ENCODE assay signal across 10 cellular contexts in genomic region chr3:105997800-105998526, GRCh38.
A peak's percentile ranks its signal among the peaks of the same experiment; 100 is the strongest.
DNase-seq lines count a peak whose midpoint lies in the region; ATAC-seq and TF ChIP-seq lines count a peak whose summit lies in the region.
"Had no signal": no experiment of that assay in that cellular context is flagged by ENCODE, and none has a peak within 500 bp of the region (broad histone marks: within the 10 kb centered on the region; RNA-seq: fewer than 3 reads in every experiment).

No MANE protein-coding gene starts in this region.

- no peaks in the 10 kb centered on the region for H3K9me2 ChIP-seq in OCI-LY7 (ENCODE audit: insufficient read depth, low read length)

- POLR2A ChIA-PET in OCI-LY7 (lab: Charles Lee): interaction anchor here (0.6 kb wide), 2 partner anchors 340 to 896 kb away, joined by 3 read pairs; no protein-coding TSS in a partner anchor

- H3K79me2 ChIP-seq in smooth muscle cell (ENCODE audit: low read depth) (no peaks in the 10 kb centered on the region), OCI-LY7 (ENCODE audit: insufficient read depth, low read depth, low read length) (no peaks in the 10 kb centered on the region)

- peak overlapping the region; percentile 34 for H3K4me3 ChIP-seq in fibroblast of villous mesenchyme (ENCODE audit: low read depth, low read length)
- H3K4me3 ChIP-seq in smooth muscle cell: peak overlapping the region; percentile 3
- H3K4me3 ChIP-seq in OCI-LY7 (ENCODE audit: low read depth, low read length, poor library complexity, severe bottlenecking): no peak overlapping the region
- H3K4me3 ChIP-seq: dorsolateral prefrontal cortex had no signal

- peak overlapping the region; percentile 67 for H3K9ac ChIP-seq in smooth muscle cell (ENCODE audit: low read depth)

- no peaks in the 10 kb centered on the region for H3K27me3 ChIP-seq in smooth muscle cell (ENCODE audit: low read depth)
- H3K27me3 ChIP-seq: dorsolateral prefrontal cortex had no signal

- ATAC-seq in HG02588 (IDR thresholded peaks at IDR 0.05; ENCODE audit: unreplicated experiment): no peak

- BruUV-seq in OCI-LY7 (replicated peaks; lab: Mats Ljungman, UMichigan): no TSS peak

- intact Hi-C loops in OCI-LY7 (cut with micrococcal nuclease; ENCODE audit: unreplicated experiment): no loop called here

- peaks cover 7% of the 10 kb centered on the region for H3K36me3 Mint-ChIP-seq in HFFc6 (ENCODE audit: low read depth)
- peaks cover 15% of the 10 kb centered on the region for H3K36me3 Mint-ChIP-seq in glutamatergic neuron (ENCODE audit: unreplicated experiment)

- H3K9me3 Mint-ChIP-seq in HFFc6 (no peaks in the 10 kb centered on the region), glutamatergic neuron (ENCODE audit: unreplicated experiment) (peaks cover 6% of the 10 kb centered on the region)

- H3K27me3 Mint-ChIP-seq in HFFc6 (ENCODE audit: insufficient read depth): no peaks in the 10 kb centered on the region
- no peaks in the 10 kb centered on the region for H3K27me3 Mint-ChIP-seq in glutamatergic neuron (ENCODE audit: unreplicated experiment)

- H2AFZ ChIP-seq in smooth muscle cell (ENCODE audit: low read depth): peak overlapping the region; percentile 20
- H2AFZ ChIP-seq in OCI-LY7 (ENCODE audit: low read length): no peak overlapping the region

- peaks cover 10% of the 10 kb centered on the region for H3F3A ChIP-seq in smooth muscle cell (ENCODE audit: low read depth)

- H4K20me1 ChIP-seq in smooth muscle cell (ENCODE audit: low read depth): no peaks in the 10 kb centered on the region
- H4K20me1 ChIP-seq in OCI-LY7 (ENCODE audit: insufficient read depth, low read length): no peaks in the 10 kb centered on the region

- H3K9me3 ChIP-seq in smooth muscle cell (replicated peaks; ENCODE audit: low read depth) (no peaks in the 10 kb centered on the region), OCI-LY7 (ENCODE audit: low read length) (no peaks in the 10 kb centered on the region)

- no peaks in the 10 kb centered on the region for H3K4me1 ChIP-seq in smooth muscle cell (ENCODE audit: low read depth)
- H3K4me1 ChIP-seq in OCI-LY7 (ENCODE audit: insufficient read depth, low read length, poor library complexity, severe bottlenecking): no peaks in the 10 kb centered on the region

- H3K4me3 Mint-ChIP-seq in HFFc6 (peak overlapping the region; percentile 83), glutamatergic neuron (ENCODE audit: unreplicated experiment) (no peak overlapping the region)

- peaks cover 27% of the 10 kb centered on the region for H3K4me1 Mint-ChIP-seq in HFFc6 (ENCODE audit: low read depth)
- H3K4me1 Mint-ChIP-seq in glutamatergic neuron (ENCODE audit: low read depth, unreplicated experiment): peaks cover 2% of the 10 kb centered on the region

- DNase-seq in HFFc6: peak; percentile 90
- DNase-seq in SKM-1 (lab: John Stamatoyannopoulos, UW; ENCODE audit: unreplicated experiment): peak; percentile 45
- peak; percentile 95 for DNase-seq in fibroblast of villous mesenchyme (ENCODE audit: low read depth)
- peak; percentile 4 for DNase-seq in smooth muscle cell (lab: John Stamatoyannopoulos, UW; ENCODE audit: unreplicated experiment)
- no peak for DNase-seq in glutamatergic neuron
- no peak for DNase-seq in OCI-LY7 (ENCODE audit: low spot score)
- DNase-seq in effector CD4-positive, alpha-beta T cell: no peak

- H3K4me2 ChIP-seq in smooth muscle cell (peak overlapping the region; percentile 82), OCI-LY7 (ENCODE audit: low read length) (no peak overlapping the region)

- no peak for TF ChIP-seq CTCF in HFFc6 (IDR thresholded peaks at IDR 0.05)
- no peak for TF ChIP-seq CTCF in fibroblast of villous mesenchyme (IDR thresholded peaks at IDR 0.05; ENCODE audit: insufficient read depth, low read depth, low read length)
- no peak for TF ChIP-seq CTCF in smooth muscle cell (IDR thresholded peaks at IDR 0.05; ENCODE audit: borderline replicate concordance, insufficient read depth, poor library complexity, severe bottlenecking)
- TF ChIP-seq CTCF in glutamatergic neuron (IDR thresholded peaks at IDR 0.05; ENCODE audit: partially characterized antibody, unreplicated experiment): no peak
- TF ChIP-seq CTCF in OCI-LY7 (conservative IDR thresholded peaks at IDR 0.05; ENCODE audit: low read length): no peak

- H3K27ac Mint-ChIP-seq in HFFc6: peak overlapping the region; percentile 91
- H3K27ac Mint-ChIP-seq in glutamatergic neuron (ENCODE audit: unreplicated experiment): no peak overlapping the region

- CTCF ChIA-PET in OCI-LY7 (lab: Charles Lee; ENCODE audit: unreplicated experiment): no interaction called here

- H3K36me3 ChIP-seq in smooth muscle cell (ENCODE audit: low read depth) (peaks cover under 1% of the 10 kb centered on the region), OCI-LY7 (ENCODE audit: insufficient read depth, low read length) (no peaks in the 10 kb centered on the region)

- 22% methylated on average over 3 of the region's 3 CpGs for WGBS in smooth muscle cell (ENCODE audit: low lambda C conversion rate)

- peak overlapping the region; percentile 90 for H3K27ac ChIP-seq in smooth muscle cell (ENCODE audit: low read depth)
- H3K27ac ChIP-seq in OCI-LY7 (ENCODE audit: low read depth, low read length, poor library complexity, severe bottlenecking): no peak overlapping the region
- H3K27ac ChIP-seq: dorsolateral prefrontal cortex, VCaP had no signal

Comparison
In these comparisons a context has a peak if more than half of its experiments do, and no peak if none do; other contexts are left out.
1. DNase-seq: peak in HFFc6 (single experiment), SKM-1 (single experiment), fibroblast of villous mesenchyme (single experiment) and smooth muscle cell (single experiment); none in glutamatergic neuron (single experiment), OCI-LY7 (single experiment) and effector CD4-positive, alpha-beta T cell (single experiment).